Comparison of ENCODE assay signal across 8 cellular contexts in genomic region chr11:64225608-64226506, GRCh38. TPM values are rescaled to one million over a fixed set of nuclear protein-coding genes. Genes with fewer than 3 reads are reported as not detected.
DNase-seq lines count a peak whose midpoint lies in the region; ATAC-seq and TF ChIP-seq lines count a peak whose summit lies in the region.

Gene NUDT22, plus strand, starts transcription at chr11:64226274. Its CDS starts 379 bp downstream, at chr11:64226653.
Gene TRPT1, minus strand, starts transcription at chr11:64226186. Its CDS starts 326 bp downstream, at chr11:64225860.

- no peaks in the 10 kb centered on the region for H3K36me3 Mint-ChIP-seq in CD4-positive, CD25-positive, alpha-beta regulatory T cell
- H3K36me3 Mint-ChIP-seq in nephron progenitor cell (ENCODE audit: low read depth): no peaks in the 10 kb centered on the region
- peaks cover 5% of the 10 kb centered on the region for H3K36me3 Mint-ChIP-seq in stimulated activated naive CD8-positive, alpha-beta T cell treated with anti-CD3 and anti-CD28 coated beads, Interleukin-15, Interleukin-2, amounts not matched to agents 100 ng/mL and 50 ng/mL, for 24 hours (ENCODE audit: low read depth)

- H3K4me1 ChIP-seq in CD4-positive, CD25-positive, alpha-beta regulatory T cell (ENCODE audit: control insufficient read depth, insufficient read depth, low read length, poor library complexity, severe bottlenecking): peaks cover 48% of the 10 kb centered on the region
- peaks cover 51% of the 10 kb centered on the region for H3K4me1 ChIP-seq in Karpas-422 (ENCODE audit: low read length)
- peaks cover 8% of the 10 kb centered on the region for H3K4me1 ChIP-seq in RWPE2 (ENCODE audit: insufficient read depth, poor library complexity, severe bottlenecking)

- H3K27me3 Mint-ChIP-seq in CD4-positive, CD25-positive, alpha-beta regulatory T cell: no peaks in the 10 kb centered on the region
- H3K27me3 Mint-ChIP-seq in nephron progenitor cell (ENCODE audit: low read depth, poor library complexity): no peaks in the 10 kb centered on the region
- no peaks in the 10 kb centered on the region for H3K27me3 Mint-ChIP-seq in stimulated activated naive CD8-positive, alpha-beta T cell treated with anti-CD3 and anti-CD28 coated beads, Interleukin-15, Interleukin-2, amounts not matched to agents 100 ng/mL and 50 ng/mL, for 24 hours

- no peaks in the 10 kb centered on the region for H3K9me3 ChIP-seq in CD4-positive, CD25-positive, alpha-beta regulatory T cell (ENCODE audit: control insufficient read depth in 2 of 2, low read length in 2 of 2)
- H3K9me3 ChIP-seq in Karpas-422 (ENCODE audit: low read length): no peaks in the 10 kb centered on the region
- H3K9me3 ChIP-seq in RWPE2 (ENCODE audit: severe bottlenecking): no peaks in the 10 kb centered on the region

- TF ChIP-seq CTCF in RWPE2 (IDR thresholded peaks at IDR 0.05; ENCODE audit: poor library complexity, severe bottlenecking) (peak; percentile 43), fibroblast of the aortic adventitia (IDR thresholded peaks at IDR 0.05; ENCODE audit: insufficient read depth, low read length) (peak; percentile 29), nephron progenitor cell (IDR thresholded peaks at IDR 0.05) (peak; percentile 18)

- peak within 1 kb of the TSS; percentile 89 to 98 (median 92) for H3K4me3 Mint-ChIP-seq in CD4-positive, CD25-positive, alpha-beta regulatory T cell
- peak within 1 kb of the TSS; percentile 86 for H3K4me3 Mint-ChIP-seq in nephron progenitor cell
- peak within 1 kb of the TSS; percentile 87 for H3K4me3 Mint-ChIP-seq in stimulated activated naive CD8-positive, alpha-beta T cell treated with anti-CD3 and anti-CD28 coated beads, Interleukin-15, Interleukin-2, amounts not matched to agents 100 ng/mL and 50 ng/mL, for 24 hours

- peak within 1 kb of the TSS; percentile 87 to 95 (median 88) for H3K27ac Mint-ChIP-seq in CD4-positive, CD25-positive, alpha-beta regulatory T cell
- H3K27ac Mint-ChIP-seq in nephron progenitor cell: peak within 1 kb of the TSS; percentile 93
- H3K27ac Mint-ChIP-seq in stimulated activated naive CD8-positive, alpha-beta T cell treated with anti-CD3 and anti-CD28 coated beads, Interleukin-15, Interleukin-2, amounts not matched to agents 100 ng/mL and 50 ng/mL, for 24 hours: peak within 1 kb of the TSS; percentile 81

- peak within 1 kb of the TSS; percentile 84 for H3K27ac ChIP-seq in CD4-positive, CD25-positive, alpha-beta regulatory T cell (ENCODE audit: insufficient read depth, low read length, poor library complexity, severe bottlenecking)
- H3K27ac ChIP-seq in Karpas-422 (ENCODE audit: low read length) (peak within 1 kb of the TSS; percentile 87), RWPE2 (ENCODE audit: poor library complexity, severe bottlenecking) (peak within 1 kb of the TSS; percentile 68)

- H3K4me1 Mint-ChIP-seq in CD4-positive, CD25-positive, alpha-beta regulatory T cell: peaks cover 0 to 39% (median 25%) of the 10 kb centered on the region in 4 donors
- H3K4me1 Mint-ChIP-seq in nephron progenitor cell: peaks cover 39% of the 10 kb centered on the region
- H3K4me1 Mint-ChIP-seq in stimulated activated naive CD8-positive, alpha-beta T cell treated with anti-CD3 and anti-CD28 coated beads, Interleukin-15, Interleukin-2, amounts not matched to agents 100 ng/mL and 50 ng/mL, for 24 hours (ENCODE audit: low read depth): peaks cover 39% of the 10 kb centered on the region

- 0 out of 2 replicates have a peak within 1 kb of the TSS, but pooled peaks have one; percentile 32 for H2AFZ ChIP-seq in Karpas-422 (ENCODE audit: low read length)

- no peaks in the 10 kb centered on the region for H3K27me3 ChIP-seq in CD4-positive, CD25-positive, alpha-beta regulatory T cell (ENCODE audit: control insufficient read depth, insufficient read depth, low read length)
- no peaks in the 10 kb centered on the region for H3K27me3 ChIP-seq in Karpas-422 (ENCODE audit: low read length)
- no peaks in the 10 kb centered on the region for H3K27me3 ChIP-seq in RWPE2 (ENCODE audit: insufficient read depth, poor library complexity, severe bottlenecking)

- H3K4me2 ChIP-seq in Karpas-422 (ENCODE audit: low read depth, low read length, poor library complexity, severe bottlenecking): peak within 1 kb of the TSS; percentile 100

- peak; percentile 85 to 93 (median 89) for DNase-seq in CD4-positive, CD25-positive, alpha-beta regulatory T cell
- DNase-seq in Karpas-422 (peak; percentile 97), RWPE2 (ENCODE audit: low spot score) (peak; percentile 77), fibroblast of the aortic adventitia (ENCODE audit: low read depth) (peak; percentile 66), nephron progenitor cell (peak; percentile 96)
- DNase-seq in activated T-helper 9 cell treated with anti-CD3 and anti-CD28 coated beads, Interleukin-2, amount 50 U/mL, for 16 hours (ENCODE audit: low read depth): peak; percentile 88

- peak within 1 kb of the TSS; percentile 68 for H3K4me3 ChIP-seq in CD4-positive, CD25-positive, alpha-beta regulatory T cell (ENCODE audit: low read depth, low read length)
- peak within 1 kb of the TSS; percentile 99 for H3K4me3 ChIP-seq in Karpas-422 (ENCODE audit: low read length)
- H3K4me3 ChIP-seq in RWPE2 (ENCODE audit: severe bottlenecking): peak within 1 kb of the TSS; percentile 53
- H3K4me3 ChIP-seq in fibroblast of the aortic adventitia (ENCODE audit: low read depth, low read length): peak within 1 kb of the TSS; percentile 90

- peak; percentile 71 to 73 for ATAC-seq in CD4-positive, CD25-positive, alpha-beta regulatory T cell (ENCODE audit: low read depth in 2 of 2)
- ATAC-seq in GM19467 (IDR thresholded peaks at IDR 0.05; ENCODE audit: unreplicated experiment) (peak; percentile 42), RWPE2 (ENCODE audit: low read depth) (peak; percentile 60)

- H4K20me1 ChIP-seq in Karpas-422 (ENCODE audit: insufficient read depth, low read depth, low read length): no peaks in the 10 kb centered on the region

- H3K36me3 ChIP-seq in CD4-positive, CD25-positive, alpha-beta regulatory T cell (ENCODE audit: control insufficient read depth, insufficient read depth, low read length): peaks cover 18% of the 10 kb centered on the region
- 0 out of 2 replicates have a peak, but pooled peaks cover 4% of the 10 kb centered on the region for H3K36me3 ChIP-seq in Karpas-422 (ENCODE audit: insufficient read depth, low read length)
- H3K36me3 ChIP-seq in RWPE2 (ENCODE audit: low read depth): no peaks in the 10 kb centered on the region

- H3K9me2 ChIP-seq in Karpas-422 (replicated peaks; ENCODE audit: insufficient read depth, low read length): no peaks in the 10 kb centered on the region

- H3K9ac ChIP-seq in Karpas-422 (ENCODE audit: low read length): peak within 1 kb of the TSS; percentile 100

- no peaks in the 10 kb centered on the region for H3K9me3 Mint-ChIP-seq in CD4-positive, CD25-positive, alpha-beta regulatory T cell
- no peaks in the 10 kb centered on the region for H3K9me3 Mint-ChIP-seq in nephron progenitor cell
- no peaks in the 10 kb centered on the region for H3K9me3 Mint-ChIP-seq in stimulated activated naive CD8-positive, alpha-beta T cell treated with anti-CD3 and anti-CD28 coated beads, Interleukin-15, Interleukin-2, amounts not matched to agents 100 ng/mL and 50 ng/mL, for 24 hours

- H3K79me2 ChIP-seq in Karpas-422 (ENCODE audit: low read length): peaks cover 16% of the 10 kb centered on the region

RNA-seq across cellular contexts. Expression of gene NUDT22, which starts in this region (rescaled TPM):
- total RNA-seq in CD4-positive, CD25-positive, alpha-beta regulatory T cell: 43.1 TPM
- polyA plus RNA-seq in CD4-positive, CD25-positive, alpha-beta regulatory T cell: 10 to 100 TPM; 35.8 to 46.9 (median 40.7) TPM
- 70.0 and 114 TPM in 2 replicates for total RNA-seq in Karpas-422 (2014; rRNA removed; shearing (Covaris generic); ENCODE audit: low replicate concordance)
- 39.0 and 50.9 TPM in 2 replicates for total RNA-seq in fibroblast of the aortic adventitia (ENCODE audit: low replicate concordance)

RNA-seq across cellular contexts. Expression of gene TRPT1, which starts in this region (rescaled TPM):
- total RNA-seq in CD4-positive, CD25-positive, alpha-beta regulatory T cell: 14.6 TPM
- polyA plus RNA-seq in CD4-positive, CD25-positive, alpha-beta regulatory T cell: 10 to 100 TPM; 33.2 to 37.0 (median 35.3) TPM
- 72.5 and 90.4 TPM in 2 replicates for total RNA-seq in Karpas-422 (2014; rRNA removed; shearing (Covaris generic); ENCODE audit: low replicate concordance)
- total RNA-seq in fibroblast of the aortic adventitia (ENCODE audit: low replicate concordance): 18.9 and 33.3 TPM in 2 replicates

Comparison
In these comparisons a context has a peak if more than half of its experiments do, and no peak if none do; other contexts are left out.
1. Peak in every context shown above with its lines: DNase-seq, ATAC-seq, H3K4me3 ChIP-seq and H3K27ac ChIP-seq.